8 cellular contexts compared by ENCODE assay signal in the genomic region with DNA sequence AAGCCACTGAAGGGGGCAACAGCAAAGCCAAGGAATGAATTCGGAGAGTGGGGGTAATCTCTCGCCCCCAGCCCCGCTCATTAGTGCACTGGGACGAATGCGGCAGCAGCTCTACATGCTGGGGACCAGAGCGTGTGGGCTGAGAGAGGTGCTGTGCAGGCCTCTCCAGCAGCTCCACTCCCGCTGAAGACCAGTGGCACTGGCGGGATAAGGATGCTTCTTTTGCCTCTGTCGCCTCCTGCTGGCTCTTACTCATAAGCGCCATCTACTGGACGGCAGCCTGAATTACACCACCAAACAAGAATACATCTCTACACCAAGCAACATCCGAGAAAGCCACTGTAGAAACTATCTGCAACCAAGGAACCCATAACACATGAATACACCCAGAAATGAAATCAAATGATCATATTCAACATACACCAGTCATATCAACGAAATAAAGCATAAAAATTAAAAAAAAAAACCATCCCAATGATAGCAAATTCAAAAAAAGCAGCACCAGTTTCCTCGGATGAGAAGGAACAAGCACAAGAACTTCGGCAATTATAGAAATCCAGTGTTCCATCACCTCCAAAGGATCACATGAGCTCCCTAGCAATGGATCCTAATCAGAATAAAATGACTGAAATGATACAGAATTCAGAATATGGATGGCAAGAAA.
DNase-seq lines count a peak whose midpoint lies in the region; ATAC-seq and TF ChIP-seq lines count a peak whose summit lies in the region.

No MANE protein-coding gene starts in this region.

- peak; percentile 30 for DNase-seq in GM12864 (ENCODE audit: low read depth)
- peak; percentile 26 for DNase-seq in SK-N-DZ (ENCODE audit: low spot score)
- peak; percentile 52 for DNase-seq in activated naive CD8-positive, alpha-beta T cell treated with anti-CD3 and anti-CD28 coated beads, Interleukin-2, amount 50 U/mL, for 24 hours
- peak; percentile 34 to 54 (median 53) for DNase-seq in immature natural killer cell
- DNase-seq in stimulated activated CD8-positive, alpha-beta memory T cell treated with anti-CD3 and anti-CD28 coated beads, Interleukin-12 subunit alpha, Interleukin-12 subunit beta, amount 100 ng/mL, for 24 hours (ENCODE audit: extremely low read depth) = peak; percentile 9
- no peak for DNase-seq in KG1 (lab: John Stamatoyannopoulos, UW)

- peak; percentile 95 for TF ChIP-seq CTCF in GM12864 (IDR thresholded peaks at IDR 0.05; ENCODE audit: low read depth, low read length, missing control alignments)

- no peaks in the 10 kb centered on the region for H3K27me3 Mint-ChIP-seq in activated naive CD8-positive, alpha-beta T cell treated with anti-CD3 and anti-CD28 coated beads, Interleukin-2, amount 50 U/mL, for 24 hours
- no peaks in the 10 kb centered on the region for H3K27me3 Mint-ChIP-seq in immature natural killer cell (ENCODE audit: low read depth in 3 of 3)

- peak; percentile 46 for ATAC-seq in HG03280 (IDR thresholded peaks at IDR 0.05; ENCODE audit: unreplicated experiment)
- peak; percentile 61 for ATAC-seq in activated naive CD8-positive, alpha-beta T cell treated with anti-CD3 and anti-CD28 coated beads, Interleukin-2, amount 50 U/mL, for 24 hours
- no peak for ATAC-seq in GM19023 (IDR thresholded peaks at IDR 0.05; ENCODE audit: unreplicated experiment)

- H3K27ac Mint-ChIP-seq in activated naive CD8-positive, alpha-beta T cell treated with anti-CD3 and anti-CD28 coated beads, Interleukin-2, amount 50 U/mL, for 24 hours = no peak overlapping the region
- no peak overlapping the region for H3K27ac Mint-ChIP-seq in immature natural killer cell

- H3K4me3 Mint-ChIP-seq in activated naive CD8-positive, alpha-beta T cell treated with anti-CD3 and anti-CD28 coated beads, Interleukin-2, amount 50 U/mL, for 24 hours = no peak overlapping the region
- H3K4me3 Mint-ChIP-seq in immature natural killer cell = no peak overlapping the region

- H3K9me3 Mint-ChIP-seq in activated naive CD8-positive, alpha-beta T cell treated with anti-CD3 and anti-CD28 coated beads, Interleukin-2, amount 50 U/mL, for 24 hours = peaks cover 2% of the 10 kb centered on the region
- H3K9me3 Mint-ChIP-seq in immature natural killer cell = no peaks in the 10 kb centered on the region

- H3K4me1 Mint-ChIP-seq in activated naive CD8-positive, alpha-beta T cell treated with anti-CD3 and anti-CD28 coated beads, Interleukin-2, amount 50 U/mL, for 24 hours = peaks cover 19% of the 10 kb centered on the region
- H3K4me1 Mint-ChIP-seq in immature natural killer cell = peaks cover 17 to 30% of the 10 kb centered on the region in 2 donors

- no peak overlapping the region for H3K4me3 ChIP-seq in GM12864 (ENCODE audit: low read depth, low read length)

- peaks cover 3% of the 10 kb centered on the region for H3K36me3 Mint-ChIP-seq in activated naive CD8-positive, alpha-beta T cell treated with anti-CD3 and anti-CD28 coated beads, Interleukin-2, amount 50 U/mL, for 24 hours (ENCODE audit: low read depth)
- H3K36me3 Mint-ChIP-seq in immature natural killer cell = no peaks in the 10 kb centered on the region
